ENCODE assay signal across 8 cellular contexts in the genomic region with DNA sequence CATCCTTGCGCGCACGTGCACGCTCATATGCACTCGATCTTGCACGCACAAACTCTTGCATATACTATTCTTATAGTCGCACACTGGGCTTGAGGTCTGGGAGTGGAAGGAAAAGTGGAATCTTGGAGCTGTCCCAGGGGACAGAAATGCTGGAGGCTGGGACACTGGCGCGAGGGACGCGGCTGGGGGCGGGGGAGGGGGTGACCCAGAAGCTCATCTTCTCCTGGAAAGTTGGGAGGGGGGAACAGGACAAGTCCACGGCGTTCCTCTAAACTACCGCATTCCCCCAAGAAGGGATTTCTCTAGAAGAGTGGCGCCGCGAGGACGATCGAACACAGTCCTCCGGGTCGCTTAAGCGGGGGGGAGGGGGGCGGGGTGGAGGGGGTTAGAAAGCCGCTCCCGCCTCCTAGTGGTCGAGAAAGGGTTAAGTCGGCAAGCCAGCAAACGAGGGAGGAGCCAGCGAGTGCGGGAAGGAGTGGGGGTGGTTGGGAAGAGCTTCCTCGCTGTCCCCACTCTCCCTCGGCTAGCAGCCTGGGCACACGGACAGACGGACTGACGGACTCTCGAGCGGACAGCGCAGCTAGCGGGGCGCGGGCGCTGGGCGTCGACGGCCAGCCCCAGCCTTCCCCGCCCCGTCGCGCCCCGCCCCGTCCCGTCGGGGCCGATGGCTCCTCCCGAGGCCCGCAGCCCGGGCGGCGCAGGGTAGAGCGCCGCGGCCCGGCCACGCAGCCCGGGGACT. TPM values are rescaled to one million over a fixed set of nuclear protein-coding genes. Genes with fewer than 3 reads are reported as not detected.
A peak's percentile ranks its signal among the peaks of the same experiment; 100 is the strongest.
DNase-seq lines count a peak whose midpoint lies in the region; ATAC-seq and TF ChIP-seq lines count a peak whose summit lies in the region.

A gene (plus strand): TSS at position 512 of the 739 bp plus-strand sequence. CDS start 338 bp downstream, outside the sequence.

- H3K9me3 ChIP-seq in Karpas-422 (ENCODE audit: low read length) (no peaks in the 10 kb centered on the region), iPS-18c (ENCODE audit: control insufficient read depth, insufficient read depth, low read length) (no peaks in the 10 kb centered on the region), spleen (no peaks in the 10 kb centered on the region)

- peak; percentile 10 for DNase-seq in activated gamma-delta T cell treated with Interleukin-2 at 50 U/mL for 16 hours
- no peak for DNase-seq in activated gamma-delta T cell (lab: John Stamatoyannopoulos, UW)
- peak; percentile 77 for DNase-seq in Karpas-422
- DNase-seq in SK-N-DZ (ENCODE audit: low spot score), result peak; percentile 85
- DNase-seq in astrocyte of the cerebellum (ENCODE audit: low read depth), result no peak
- DNase-seq in spleen, result peak; percentile 86

- H3K4me1 ChIP-seq in Karpas-422 (ENCODE audit: low read length) (peaks cover 35% of the 10 kb centered on the region), spleen (peaks cover 22 to 58% (median 47%) of the 10 kb centered on the region in 6 donors)

- in situ Hi-C loops in astrocyte of the cerebellum (cut with HindIII; ENCODE audit: low sequenced_read_pairs), result no loop called here

- H4K20me1 ChIP-seq in Karpas-422 (ENCODE audit: insufficient read depth, low read depth, low read length), result 0 out of 2 replicates have a peak, but pooled peaks cover 2% of the 10 kb centered on the region

- H3K36me3 ChIP-seq in Karpas-422 (ENCODE audit: insufficient read depth, low read length) (no peaks in the 10 kb centered on the region), spleen (no peaks in the 10 kb centered on the region)

- H3K27me3 ChIP-seq in Karpas-422 (ENCODE audit: low read length) (no peaks in the 10 kb centered on the region), spleen (replicated peaks in 1 of 7) (peaks cover 5 to 69% (median 39%) of the 10 kb centered on the region in 7 donors)

- H3K79me2 ChIP-seq in Karpas-422 (ENCODE audit: low read length), result no peaks in the 10 kb centered on the region

- H3K4me3 ChIP-seq in Karpas-422 (ENCODE audit: low read length), result peak within 1 kb of the TSS; percentile 54; the same call in 1 of the 2 replicates
- peak within 1 kb of the TSS; percentile 28 for H3K4me3 ChIP-seq in astrocyte of the cerebellum (ENCODE audit: low read depth, low read length)
- H3K4me3 ChIP-seq in iPS-18c (ENCODE audit: insufficient read depth, low read depth, low read length), result peak within 1 kb of the TSS; percentile 74
- peak within 1 kb of the TSS; percentile 16 to 71 (median 44) for H3K4me3 ChIP-seq in spleen

- intact Hi-C loops in spleen (cut with DNase I; ENCODE audit: low total_unique reads), result no loop called here

- H2AFZ ChIP-seq in Karpas-422 (ENCODE audit: low read length), result no peak within 1 kb of the TSS

- peak within 1 kb of the TSS; percentile 33 for H3K9ac ChIP-seq in Karpas-422 (ENCODE audit: low read length)

- no peaks in the 10 kb centered on the region for H3K9me2 ChIP-seq in Karpas-422 (replicated peaks; ENCODE audit: insufficient read depth, low read length)

- no peak for TF ChIP-seq POLR2A in spleen (IDR thresholded peaks at IDR 0.05)

- TF ChIP-seq CTCF in astrocyte of the cerebellum (IDR thresholded peaks at IDR 0.05; ENCODE audit: low read depth, low read length, missing control alignments) (no peak), spleen (IDR thresholded peaks at IDR 0.05 in 8 of 11, conservative IDR thresholded peaks at IDR 0.05 in 3 of 11) (peak in 2 of 11 experiments; percentile 26 to 46)

- H3K27ac ChIP-seq in Karpas-422 (ENCODE audit: low read length) (no peak within 1 kb of the TSS), spleen (no peak within 1 kb of the TSS)

- peak within 1 kb of the TSS; percentile 67 for H3K4me2 ChIP-seq in Karpas-422 (ENCODE audit: low read depth, low read length, poor library complexity, severe bottlenecking)

- ATAC-seq in GM21717 (IDR thresholded peaks at IDR 0.05; ENCODE audit: unreplicated experiment), result no peak

- 0 to 1% (median 1%) methylated on average over 32 to 66 of the region's 66 CpGs for WGBS in spleen, 5 donors

RNA-seq across cellular contexts. Expression of the gene that starts here (rescaled TPM):
- total RNA-seq in Karpas-422 (2014; rRNA removed; shearing (Covaris generic); ENCODE audit: low replicate concordance), result 0.07 TPM in 1 of 2 replicates, not detected in the other
- 8.5 and 10.4 TPM in 2 replicates for polyA plus RNA-seq in SK-N-DZ (2014; cell fraction: cytosol; rRNA removed)
- polyA plus RNA-seq in SK-N-DZ (2014; cell fraction: nucleus; rRNA removed), result 1.5 and 3.7 TPM in 2 replicates
- total RNA-seq in spleen, result 1 to 10 TPM in 1 of 7 donors, under 1 TPM in 6; 0.37 to 2.0 (median 0.49) TPM
- polyA plus RNA-seq in spleen, result under 1 TPM; 0.15 to 0.73 (median 0.29) TPM

Comparison
In these comparisons a context has a peak if more than half of its experiments do, and no peak if none do; other contexts are left out.
1. DNase-seq: peak in activated gamma-delta T cell treated with Interleukin-2 at 50 U/mL for 16 hours (single experiment), SK-N-DZ (single experiment) and spleen (single experiment); none in activated gamma-delta T cell (single experiment) and astrocyte of the cerebellum (single experiment).
2. Peak in DNase-seq, H3K4me3 ChIP-seq, H3K9ac ChIP-seq and H3K4me2 ChIP-seq in Karpas-422; RNA of the gene not detected or under 1 TPM.
3. Peak in every context shown above with its lines, with median percentiles within 50 percentile points of each other: H3K4me3 ChIP-seq.